In genomic region chr12:109996483-109996853, GRCh38 we compare ENCODE assay signal across 8 cellular contexts. TPM values are rescaled to one million over a fixed set of nuclear protein-coding genes. Genes with fewer than 3 reads are reported as not detected.
DNase-seq lines count a peak whose midpoint lies in the region; ATAC-seq and TF ChIP-seq lines count a peak whose summit lies in the region.

No MANE protein-coding gene starts in this region.

- no peak for TF ChIP-seq EP300 in sigmoid colon (IDR thresholded peaks at IDR 0.05)

- no peaks in the 10 kb centered on the region for H3K9me3 ChIP-seq in sigmoid colon

- 48 to 50% methylated on average over 2 of the region's 2 CpGs for WGBS in sigmoid colon, 2 donors

- H3K36me3 ChIP-seq in sigmoid colon: peaks cover 0 to 3% (median 0%) of the 10 kb centered on the region in 4 donors

- no peak for TF ChIP-seq POLR2A in sigmoid colon (IDR thresholded peaks at IDR 0.05)

- TF ChIP-seq CTCF in GM12875 (IDR thresholded peaks at IDR 0.05; ENCODE audit: borderline replicate concordance, insufficient read depth, low read depth, low read length) (no peak), VCaP (conservative IDR thresholded peaks at IDR 0.05) (no peak), fibroblast of the aortic adventitia (IDR thresholded peaks at IDR 0.05; ENCODE audit: insufficient read depth, low read length) (no peak), sigmoid colon (IDR thresholded peaks at IDR 0.05) (no peak)

- no peak for ATAC-seq in HG03280 (IDR thresholded peaks at IDR 0.05; ENCODE audit: unreplicated experiment)

- H3K27me3 ChIP-seq in sigmoid colon: no peaks in the 10 kb centered on the region

- peaks cover 0 to 54% (median 40%) of the 10 kb centered on the region in 4 donors for H3K4me1 ChIP-seq in sigmoid colon

- H3K27ac ChIP-seq in VCaP (peak overlapping the region; percentile 86), sigmoid colon (peak overlapping the region; percentile 79 to 87 (median 84))

- intact Hi-C loops in sigmoid colon (cut with DNase I): loop anchor here (5.0 to 10.0 kb wide), 2 partner anchors 282 to 436 kb away; partner anchors contain the start of gene FAM222A

- DNase-seq in fibroblast of the aortic adventitia (ENCODE audit: low read depth) (no peak), sigmoid colon (no peak), glomerular visceral epithelial cell (ENCODE audit: extremely low spot score) (no peak), amniotic stem cell (lab: John Stamatoyannopoulos, UW) (no peak), anterior cingulate cortex (lab: John Stamatoyannopoulos, UW) (no peak)

- H3K4me3 ChIP-seq in GM12875 (ENCODE audit: low read depth, low read length): peak overlapping the region; percentile 99
- peak overlapping the region; percentile 84 for H3K4me3 ChIP-seq in fibroblast of the aortic adventitia (ENCODE audit: low read depth, low read length)
- H3K4me3 ChIP-seq in sigmoid colon: peak overlapping the region; percentile 75 to 98 (median 89)

RNA-seq across cellular contexts. Expression of gene GIT2, which starts 0.3 kb away (rescaled TPM):
- total RNA-seq in fibroblast of the aortic adventitia (ENCODE audit: low replicate concordance) (23.6 and 50.8 TPM in 2 replicates), sigmoid colon (10 to 100 TPM; 26.7 to 54.6 (median 35.1) TPM)
- polyA plus RNA-seq in sigmoid colon: 10 to 100 TPM in 1 of 3 donors, 1 to 10 TPM in 2; 6.0 to 25.2 (median 7.9) TPM

RNA-seq across cellular contexts. Expression of gene ANKRD13A, which starts 2.8 kb away (rescaled TPM):
- total RNA-seq in fibroblast of the aortic adventitia (ENCODE audit: low replicate concordance) (66.6 and 91.5 TPM in 2 replicates), sigmoid colon (10 to 100 TPM; 72.4 to 85.3 (median 76.0) TPM)
- 10 to 100 TPM; 21.6 to 37.5 (median 31.3) TPM for polyA plus RNA-seq in sigmoid colon

RNA-seq across cellular contexts. Expression of gene C12orf76, which starts 51.9 kb away (rescaled TPM):
- total RNA-seq in fibroblast of the aortic adventitia (ENCODE audit: low replicate concordance) (10.3 and 11.9 TPM in 2 replicates), sigmoid colon (10 to 100 TPM in 3 of 4 donors, 1 to 10 TPM in 1; 9.6 to 20.1 (median 17.0) TPM)
- polyA plus RNA-seq in sigmoid colon: 10 to 100 TPM in 1 of 3 donors, 1 to 10 TPM in 2; 3.0 to 11.3 (median 8.4) TPM
